ENCODE assay signal across 1 cellular context in the genomic region with DNA sequence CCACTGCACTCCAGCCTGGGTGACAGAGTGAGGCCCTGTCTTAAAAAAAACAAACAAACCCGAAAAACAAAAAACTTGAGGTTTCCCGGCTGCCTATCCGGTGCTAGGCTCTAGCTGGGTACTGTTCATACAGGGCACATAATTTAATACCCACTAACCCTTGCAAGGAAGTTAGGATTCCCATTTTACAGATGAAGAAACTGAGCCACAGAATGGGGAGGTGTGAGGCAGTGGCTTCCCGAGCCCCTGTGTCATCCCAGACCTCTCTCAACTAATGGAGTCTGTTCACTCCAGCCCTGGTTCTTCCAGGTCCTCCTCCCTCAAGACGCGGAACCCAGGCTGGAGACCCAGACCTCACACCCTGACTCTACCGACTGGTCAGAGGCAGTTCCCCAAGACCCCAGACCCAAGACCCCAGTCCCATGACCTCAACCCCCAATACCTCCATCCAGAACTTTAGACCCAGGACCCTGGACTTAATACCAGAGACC.
TF ChIP-seq lines count a peak whose summit lies in the region.

No MANE protein-coding gene starts in this region.

TF ChIP-seq in neural cell, 6 proteins besides CTCF, POLR2A, EP300 and RAD21:
- TF ChIP-seq, protein P1, sequence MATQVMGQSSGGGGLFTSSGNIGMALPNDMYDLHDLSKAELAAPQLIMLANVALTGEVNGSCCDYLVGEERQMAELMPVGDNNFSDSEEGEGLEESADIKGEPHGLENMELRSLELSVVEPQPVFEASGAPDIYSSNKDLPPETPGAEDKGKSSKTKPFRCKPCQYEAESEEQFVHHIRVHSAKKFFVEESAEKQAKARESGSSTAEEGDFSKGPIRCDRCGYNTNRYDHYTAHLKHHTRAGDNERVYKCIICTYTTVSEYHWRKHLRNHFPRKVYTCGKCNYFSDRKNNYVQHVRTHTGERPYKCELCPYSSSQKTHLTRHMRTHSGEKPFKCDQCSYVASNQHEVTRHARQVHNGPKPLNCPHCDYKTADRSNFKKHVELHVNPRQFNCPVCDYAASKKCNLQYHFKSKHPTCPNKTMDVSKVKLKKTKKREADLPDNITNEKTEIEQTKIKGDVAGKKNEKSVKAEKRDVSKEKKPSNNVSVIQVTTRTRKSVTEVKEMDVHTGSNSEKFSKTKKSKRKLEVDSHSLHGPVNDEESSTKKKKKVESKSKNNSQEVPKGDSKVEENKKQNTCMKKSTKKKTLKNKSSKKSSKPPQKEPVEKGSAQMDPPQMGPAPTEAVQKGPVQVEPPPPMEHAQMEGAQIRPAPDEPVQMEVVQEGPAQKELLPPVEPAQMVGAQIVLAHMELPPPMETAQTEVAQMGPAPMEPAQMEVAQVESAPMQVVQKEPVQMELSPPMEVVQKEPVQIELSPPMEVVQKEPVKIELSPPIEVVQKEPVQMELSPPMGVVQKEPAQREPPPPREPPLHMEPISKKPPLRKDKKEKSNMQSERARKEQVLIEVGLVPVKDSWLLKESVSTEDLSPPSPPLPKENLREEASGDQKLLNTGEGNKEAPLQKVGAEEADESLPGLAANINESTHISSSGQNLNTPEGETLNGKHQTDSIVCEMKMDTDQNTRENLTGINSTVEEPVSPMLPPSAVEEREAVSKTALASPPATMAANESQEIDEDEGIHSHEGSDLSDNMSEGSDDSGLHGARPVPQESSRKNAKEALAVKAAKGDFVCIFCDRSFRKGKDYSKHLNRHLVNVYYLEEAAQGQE (IDR thresholded peaks at IDR 0.05; ENCODE audit: borderline replicate concordance) = no peak
- TF ChIP-seq POLR2AphosphoS5 (IDR thresholded peaks at IDR 0.05) (no peak), TAF1 (IDR thresholded peaks at IDR 0.05; ENCODE audit: low read depth) (no peak), EZH2 (IDR thresholded peaks at IDR 0.05; ENCODE audit: borderline replicate concordance, insufficient read depth, low read length, poor library complexity, severe bottlenecking) (no peak), MXI1 (conservative IDR thresholded peaks at IDR 0.05; ENCODE audit: poor library complexity, severe bottlenecking) (no peak), SMC3 (conservative IDR thresholded peaks at IDR 0.05; ENCODE audit: poor library complexity) (no peak)
TF ChIP-seq in neural cell: peak in this region for 0.
